1 cellular context compared by ENCODE assay signal in genomic region chr1:18572022-18572920, GRCh38.
TF ChIP-seq lines count a peak whose summit lies in the region.

No MANE protein-coding gene starts in this region.

TF ChIP-seq in WTC11, 78 proteins besides CTCF, POLR2A, EP300 and RAD21 (continued from another document):
- TF ChIP-seq ZNF671 (CRISPR knock-in tag; IDR thresholded peaks at IDR 0.05) = 0 out of 2 replicates have a peak, but pooled peaks have one; percentile 28
- no peak for TF ChIP-seq TCF7 (CRISPR knock-in tag; IDR thresholded peaks at IDR 0.05; ENCODE audit: low read depth)
- no peak for TF ChIP-seq ZNF263 (CRISPR knock-in tag; IDR thresholded peaks at IDR 0.05; ENCODE audit: low read depth)
- no peak for TF ChIP-seq PRRX2 (CRISPR knock-in tag; IDR thresholded peaks at IDR 0.05)
- TF ChIP-seq EMX1 (CRISPR knock-in tag; IDR thresholded peaks at IDR 0.05) = 0 out of 2 replicates have a peak, but pooled peaks have one; percentile 33
- no peak for TF ChIP-seq ESRRA (CRISPR knock-in tag; IDR thresholded peaks at IDR 0.05; ENCODE audit: borderline replicate concordance)
- TF ChIP-seq ZNF317 (CRISPR knock-in tag; IDR thresholded peaks at IDR 0.05; ENCODE audit: borderline replicate concordance, low read depth) = no peak
- TF ChIP-seq NR1H2 (CRISPR knock-in tag; IDR thresholded peaks at IDR 0.05) = no peak
- TF ChIP-seq FOXP1 (CRISPR knock-in tag; IDR thresholded peaks at IDR 0.05; ENCODE audit: borderline replicate concordance) = no peak
- peak; percentile 22; the same call in 1 of the 2 replicates for TF ChIP-seq NFATC4 (CRISPR knock-in tag; IDR thresholded peaks at IDR 0.05)
- no peak for TF ChIP-seq JUN (CRISPR knock-in tag; IDR thresholded peaks at IDR 0.05)
- TF ChIP-seq ELF4 (CRISPR knock-in tag; IDR thresholded peaks at IDR 0.05; ENCODE audit: low read depth) = no peak
- TF ChIP-seq NFYB (CRISPR knock-in tag; conservative IDR thresholded peaks at IDR 0.05; ENCODE audit: low read depth) = no peak
- no peak for TF ChIP-seq CDX4 (CRISPR knock-in tag; IDR thresholded peaks at IDR 0.05; ENCODE audit: borderline replicate concordance)
- no peak for TF ChIP-seq USF1 (CRISPR knock-in tag; IDR thresholded peaks at IDR 0.05)
